In the genomic region with DNA sequence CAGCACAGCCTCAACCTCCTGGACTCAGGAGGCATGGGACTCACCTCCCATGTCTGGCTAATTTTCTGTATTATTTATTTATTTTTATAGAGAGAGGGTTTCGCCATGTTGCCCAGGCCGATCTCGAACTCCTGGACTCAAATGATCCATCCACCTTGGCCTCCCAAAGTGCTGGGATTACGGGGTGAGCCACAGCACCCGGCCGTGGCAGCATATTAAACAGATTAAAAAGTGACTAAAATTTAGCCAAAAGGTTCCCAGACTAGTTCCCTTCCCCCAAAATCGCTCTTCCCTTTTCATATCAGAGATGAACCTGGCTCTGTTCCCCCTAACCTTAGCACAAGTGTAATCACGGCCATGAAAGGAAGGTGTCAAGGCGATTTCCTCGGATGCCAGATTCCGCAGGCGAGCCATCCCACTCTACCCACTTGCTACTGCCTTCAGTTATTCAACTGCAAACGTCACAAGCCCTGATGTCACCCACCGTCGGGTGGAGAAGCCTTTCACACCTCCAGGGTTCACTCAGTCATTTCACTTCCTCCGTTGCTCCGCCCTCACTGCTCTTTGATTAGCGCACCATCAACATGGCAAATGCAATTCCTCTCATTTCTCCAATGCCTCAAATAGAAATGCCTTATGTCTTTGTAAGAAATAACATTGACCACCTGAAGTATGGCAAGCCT, we compare ENCODE assay signal across 23 cellular contexts.
DNase-seq lines count a peak whose midpoint lies in the region; ATAC-seq and TF ChIP-seq lines count a peak whose summit lies in the region.
"Had no signal": no experiment of that assay in that cellular context is flagged by ENCODE, and none has a peak within 500 bp of the region (broad histone marks: within the 10 kb centered on the region; RNA-seq: fewer than 3 reads in every experiment).

No MANE protein-coding gene starts in this region.

- POLR2A ChIA-PET in MCF 10A (lab: Yijun Ruan, JAX) (interaction anchor here (0.7 to 1.2 kb wide), 2 partner anchors 14 to 130 kb away, joined by 3 read pairs; no protein-coding TSS in a partner anchor), PC-3 (lab: Charles Lee; ENCODE audit: unreplicated experiment) (no interaction called here)

- no peak overlapping the region for H2AFZ ChIP-seq in PC-3 (ENCODE audit: low read length)

- peak overlapping the region; percentile 54 for H3K27ac Mint-ChIP-seq in MCF 10A (ENCODE audit: low read depth, unreplicated experiment)
- H3K27ac Mint-ChIP-seq in dendritic cell treated with granulocyte-macrophage colony-stimulating factor and Interleukin-4, amounts not matched to agents 40 ng/mL and 50 ng/mL, for 4 days, result peak overlapping the region; percentile 30
- H3K27ac Mint-ChIP-seq: activated B cell treated with CpG ODN at 0.5 μM for 24 hours; activated T-cell treated with anti-CD3 and anti-CD28 coated beads, Interleukin-2, amount 50 U/mL, for 72 hours; stimulated activated naive B cell treated with anti-CD40 and anti-IgM and Interleukin-4, amounts not matched to agents 10 μg/mL and 1 μg/mL and 100 μg/mL, for 72 hours had no signal

- H3K36me3 ChIP-seq in breast epithelium (no peaks in the 10 kb centered on the region), PC-3 (ENCODE audit: low read depth, low read length) (no peaks in the 10 kb centered on the region)
- H3K36me3 ChIP-seq: thoracic aorta had no signal

- DNase-seq in MCF 10A (ENCODE audit: unreplicated experiment) (no peak), breast epithelium (ENCODE audit: low spot score in 2 of 2) (no peak), PC-3 (no peak), putamen (ENCODE audit: low spot score) (peak; percentile 65), HuH-7 (ENCODE audit: low spot score) (no peak)
- DNase-seq: activated B cell treated with CpG ODN at 0.5 μM for 24 hours; activated T-cell treated with anti-CD3 and anti-CD28 coated beads, Interleukin-2, amount 50 U/mL, for 72 hours; C1 segment of cervical spinal cord; cortex of kidney; MM.1S; naive B cell; NCI-H1436 treated with DMSO at 0.1 percent for 48 hours; NCI-H524 treated with DMSO at 0.1 percent for 48 hours; RPMI8226; stimulated activated naive B cell treated with anti-CD40 and anti-IgM and Interleukin-4, amounts not matched to agents 10 μg/mL and 1 μg/mL and 100 μg/mL, for 72 hours; T-helper 9 cell had no signal

- no peaks in the 10 kb centered on the region for H3K27me3 Mint-ChIP-seq in MCF 10A (ENCODE audit: insufficient read depth, unreplicated experiment)
- H3K27me3 Mint-ChIP-seq in dendritic cell treated with granulocyte-macrophage colony-stimulating factor and Interleukin-4, amounts not matched to agents 40 ng/mL and 50 ng/mL, for 4 days, result no peaks in the 10 kb centered on the region
- H3K27me3 Mint-ChIP-seq: activated B cell treated with CpG ODN at 0.5 μM for 24 hours; brain; naive B cell; stimulated activated naive B cell treated with anti-CD40 and anti-IgM and Interleukin-4, amounts not matched to agents 10 μg/mL and 1 μg/mL and 100 μg/mL, for 72 hours had no signal

- BruUV-seq in MCF 10A (replicated peaks; lab: Mats Ljungman, UMichigan) (no TSS peak), PC-3 (replicated peaks; lab: Mats Ljungman, UMichigan) (no TSS peak)

- peaks cover 86% of the 10 kb centered on the region for H3K79me2 ChIP-seq in PC-3 (ENCODE audit: low read length)

- H3K9ac ChIP-seq in PC-3 (ENCODE audit: low read length), result no peak overlapping the region

- H3K27me3 ChIP-seq in breast epithelium, result no peaks in the 10 kb centered on the region
- no peaks in the 10 kb centered on the region for H3K27me3 ChIP-seq in PC-3 (ENCODE audit: low read length)

- H3K4me1 ChIP-seq in breast epithelium (no peaks in the 10 kb centered on the region), PC-3 (ENCODE audit: insufficient read depth, low read length) (peaks cover 13% of the 10 kb centered on the region)

- intact Hi-C loops in MCF 10A (cut with micrococcal nuclease) (no loop called here), breast epithelium (cut with DNase I; ENCODE audit: low total_unique reads) (no loop called here), PC-3 (cut with micrococcal nuclease) (loop anchor here (5.0 kb wide), 1 partner anchor 52 kb away; no protein-coding TSS in a partner anchor)
- intact Hi-C loops in dendritic cell treated with granulocyte-macrophage colony-stimulating factor and Interleukin-4, amounts not matched to agents 40 ng/mL and 50 ng/mL, for 4 days (cut with micrococcal nuclease), result no loop called here

- no peaks in the 10 kb centered on the region for H3K9me3 Mint-ChIP-seq in MCF 10A (ENCODE audit: unreplicated experiment)
- H3K9me3 Mint-ChIP-seq in dendritic cell treated with granulocyte-macrophage colony-stimulating factor and Interleukin-4, amounts not matched to agents 40 ng/mL and 50 ng/mL, for 4 days, result no peaks in the 10 kb centered on the region
- H3K9me3 Mint-ChIP-seq: activated B cell treated with CpG ODN at 0.5 μM for 24 hours; activated T-cell treated with anti-CD3 and anti-CD28 coated beads, Interleukin-2, amount 50 U/mL, for 72 hours; brain; naive B cell; stimulated activated naive B cell treated with anti-CD40 and anti-IgM and Interleukin-4, amounts not matched to agents 10 μg/mL and 1 μg/mL and 100 μg/mL, for 72 hours had no signal

- H3F3A ChIP-seq in PC-3 (ENCODE audit: low read length, unreplicated experiment), result no peaks in the 10 kb centered on the region

- H3K27ac ChIP-seq in breast epithelium (no peak overlapping the region), PC-3 (ENCODE audit: low read length) (peak overlapping the region; percentile 23; the same call in 1 of the 2 replicates)

- TF ChIP-seq CTCF in MCF 10A (IDR thresholded peaks at IDR 0.05; ENCODE audit: unreplicated experiment) (no peak), breast epithelium (IDR thresholded peaks at IDR 0.05) (no peak), PC-3 (conservative IDR thresholded peaks at IDR 0.05; ENCODE audit: low read depth, low read length) (no peak)

- peaks cover 69% of the 10 kb centered on the region for H3K36me3 Mint-ChIP-seq in MCF 10A (ENCODE audit: insufficient read depth, unreplicated experiment)
- H3K36me3 Mint-ChIP-seq in dendritic cell treated with granulocyte-macrophage colony-stimulating factor and Interleukin-4, amounts not matched to agents 40 ng/mL and 50 ng/mL, for 4 days (ENCODE audit: low read depth), result peaks cover 89% of the 10 kb centered on the region

- H3K9me3 ChIP-seq in breast epithelium (no peaks in the 10 kb centered on the region), PC-3 (ENCODE audit: low read length) (no peaks in the 10 kb centered on the region)
- H3K9me3 ChIP-seq: thoracic aorta had no signal

- 0 out of 2 replicates have a peak, but pooled peaks cover 3% of the 10 kb centered on the region for H4K20me1 ChIP-seq in PC-3 (ENCODE audit: low read length)

- peak overlapping the region; percentile 39 for H3K4me3 Mint-ChIP-seq in MCF 10A (ENCODE audit: unreplicated experiment)
- peak overlapping the region; percentile 32 for H3K4me3 Mint-ChIP-seq in dendritic cell treated with granulocyte-macrophage colony-stimulating factor and Interleukin-4, amounts not matched to agents 40 ng/mL and 50 ng/mL, for 4 days
- H3K4me3 Mint-ChIP-seq: activated B cell treated with CpG ODN at 0.5 μM for 24 hours; activated T-cell treated with anti-CD3 and anti-CD28 coated beads, Interleukin-2, amount 50 U/mL, for 72 hours; brain; stimulated activated naive B cell treated with anti-CD40 and anti-IgM and Interleukin-4, amounts not matched to agents 10 μg/mL and 1 μg/mL and 100 μg/mL, for 72 hours had no signal

- ATAC-seq in PC-3, result no peak
- no peak for ATAC-seq in GM18519 (IDR thresholded peaks at IDR 0.05; ENCODE audit: low FRiP score, unreplicated experiment)
- no peak for ATAC-seq in HG03520 (IDR thresholded peaks at IDR 0.05; ENCODE audit: unreplicated experiment)
- ATAC-seq: activated T-cell treated with anti-CD3 and anti-CD28 coated beads, Interleukin-2, amount 50 U/mL, for 72 hours; K562; sciatic nerve; stimulated activated naive B cell treated with anti-CD40 and anti-IgM and Interleukin-4, amounts not matched to agents 10 μg/mL and 1 μg/mL and 100 μg/mL, for 72 hours had no signal

- H3K4me3 ChIP-seq in breast epithelium (no peak overlapping the region), PC-3 (ENCODE audit: low read length) (no peak overlapping the region)
- H3K4me3 ChIP-seq: K562 had no signal

- peaks cover 54% of the 10 kb centered on the region for H3K4me1 Mint-ChIP-seq in MCF 10A (ENCODE audit: insufficient read depth, unreplicated experiment)
- peaks cover 41% of the 10 kb centered on the region for H3K4me1 Mint-ChIP-seq in dendritic cell treated with granulocyte-macrophage colony-stimulating factor and Interleukin-4, amounts not matched to agents 40 ng/mL and 50 ng/mL, for 4 days (ENCODE audit: low read depth)

- no peak overlapping the region for H3K4me2 ChIP-seq in PC-3 (ENCODE audit: low read length)

- H3K9me2 ChIP-seq in PC-3 (replicated peaks; ENCODE audit: low read length), result no peaks in the 10 kb centered on the region

- CTCF ChIA-PET in MCF 10A (lab: Yijun Ruan, JAX) (interaction anchor here (0.6 to 2.8 kb wide), 10 partner anchors 25 to 310 kb away, joined by 3 to 22 read pairs (median 3); no protein-coding TSS in a partner anchor), PC-3 (lab: Charles Lee) (interaction anchor here (1.2 kb wide), 1 partner anchor 72 kb away, joined by 3 read pairs; no protein-coding TSS in a partner anchor)

- no peak for TF ChIP-seq POLR2A in breast epithelium (IDR thresholded peaks at IDR 0.05)
